Comparison of ENCODE assay signal across 9 cellular contexts in the genomic region with DNA sequence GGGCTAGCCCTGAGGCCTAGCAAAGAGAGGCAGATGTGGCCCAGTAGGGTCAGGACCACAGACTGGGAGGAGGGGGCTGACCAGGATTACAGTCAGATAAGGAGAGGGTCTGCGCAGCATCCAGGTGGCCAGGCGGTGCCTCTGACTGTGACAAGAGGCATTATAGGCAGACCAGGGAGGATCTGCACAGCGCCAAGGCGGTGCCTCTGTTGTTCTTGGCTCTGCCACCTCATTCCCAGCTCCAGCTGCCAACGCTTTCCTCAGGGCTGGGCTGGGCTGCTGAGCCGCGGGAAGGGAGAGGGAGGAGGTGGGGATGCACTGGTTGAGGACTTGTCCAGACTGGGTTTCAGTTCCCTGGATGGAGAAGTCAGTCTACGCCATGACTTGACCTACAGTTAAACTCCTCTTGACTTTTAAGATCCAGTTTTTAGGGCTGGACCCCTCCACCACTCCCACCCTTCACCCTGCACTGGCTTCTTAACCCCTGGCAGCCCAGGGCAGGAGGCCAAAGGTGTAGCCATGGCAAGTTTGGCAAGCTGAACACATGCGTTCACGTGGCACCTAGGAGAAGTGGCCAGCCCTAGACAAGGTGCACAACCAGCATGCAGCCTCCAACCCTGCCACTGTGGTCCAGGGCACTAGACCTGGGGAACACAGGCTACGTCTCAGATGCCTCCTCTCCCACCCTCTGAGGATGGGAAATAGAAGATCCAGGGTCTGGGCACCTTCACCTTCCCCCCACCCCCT. TPM values are rescaled to one million over a fixed set of nuclear protein-coding genes. Genes with fewer than 3 reads are reported as not detected.
DNase-seq lines count a peak whose midpoint lies in the region; ATAC-seq, FAIRE-seq and TF ChIP-seq lines count a peak whose summit lies in the region.
"Had no signal": no experiment of that assay in that cellular context is flagged by ENCODE, and none has a peak within 500 bp of the region (broad histone marks: within the 10 kb centered on the region; RNA-seq: fewer than 3 reads in every experiment).

No MANE protein-coding gene starts in this region.

- ATAC-seq in left lung (peak; percentile 48), GM21423 (IDR thresholded peaks at IDR 0.05; ENCODE audit: unreplicated experiment) (no peak), GM21526 (IDR thresholded peaks at IDR 0.05; ENCODE audit: low FRiP score, unreplicated experiment) (no peak)

- DNase-seq in NCI-H748 (lab: John Stamatoyannopoulos, UW; ENCODE audit: unreplicated experiment) (peak; percentile 26), NCI-H748 treated with DMSO at 0.1 percent for 48 hours (lab: John Stamatoyannopoulos, UW) (no peak), astrocyte of the spinal cord (ENCODE audit: low read depth, low spot score) (peak; percentile 61), left lung (peak in 1 of 2 donors; percentile 53), urothelium cell line (ENCODE audit: low spot score) (peak; percentile 63), OCI-M1 (lab: John Stamatoyannopoulos, UW) (no peak)
- DNase-seq: activated CD8-positive, alpha-beta memory T cell treated with anti-CD3 and anti-CD28 coated beads, Interleukin-2, amount 50 U/mL, for 48 hours had no signal

- intact Hi-C loops in left lung (cut with DNase I), result no loop called here

- H3K4me1 ChIP-seq in left lung, result peaks cover 18 to 22% of the 10 kb centered on the region in 2 donors

- FAIRE-seq in urothelium cell line (lab: Jason Lieb, UNC), result no peak

- peaks cover 4 to 34% of the 10 kb centered on the region in 2 donors for H3K27me3 ChIP-seq in left lung

- H3K4me3 ChIP-seq in astrocyte of the spinal cord (ENCODE audit: low read depth, low read length) (no peak overlapping the region), left lung (no peak overlapping the region)

- TF ChIP-seq CTCF in astrocyte of the spinal cord (IDR thresholded peaks at IDR 0.05; ENCODE audit: low read depth, low read length), result no peak
- TF ChIP-seq CTCF in left lung (IDR thresholded peaks at IDR 0.05), result no peak

- H3K27ac ChIP-seq in left lung, result no peak overlapping the region

- in situ Hi-C loops in astrocyte of the spinal cord (cut with HindIII; ENCODE audit: low sequenced_read_pairs), result no loop called here

- H3K9me3 ChIP-seq in left lung, result no peaks in the 10 kb centered on the region

- no peaks in the 10 kb centered on the region for H3K36me3 ChIP-seq in left lung

RNA-seq across cellular contexts. Expression of a gene that starts 4.5 kb away (rescaled TPM):
- 10 to 100 TPM in 1 of 2 donors, 1 to 10 TPM in 1; 2.7 to 23.3 TPM for total RNA-seq in left lung

RNA-seq across cellular contexts. Expression of a gene that starts 18.4 kb away (rescaled TPM):
- 10 to 100 TPM; 30.6 to 35.3 TPM for total RNA-seq in left lung

RNA-seq across cellular contexts. Expression of a gene that starts 18.6 kb away (rescaled TPM):
- 10 to 100 TPM; 18.3 to 30.8 TPM for total RNA-seq in left lung

RNA-seq across cellular contexts. Expression of a gene that starts 31.0 kb away (rescaled TPM):
- 10 to 100 TPM; 42.8 to 62.2 TPM for total RNA-seq in left lung

RNA-seq across cellular contexts. Expression of a gene that starts 32.7 kb away (rescaled TPM):
- 10 to 100 TPM; 56.9 to 58.5 TPM for total RNA-seq in left lung

Comparison
In these comparisons a context has a peak if more than half of its experiments do, and no peak if none do; other contexts are left out.
1. DNase-seq: peak in NCI-H748 (single experiment), astrocyte of the spinal cord (single experiment) and urothelium cell line (single experiment); none in NCI-H748 treated with DMSO at 0.1 percent for 48 hours (single experiment) and OCI-M1 (single experiment).